In genomic region chr9:125621170-125621569, GRCh38 we compare ENCODE assay signal across 10 cellular contexts.
"Had no signal": no experiment of that assay in that cellular context is flagged by ENCODE, and none has a peak within 500 bp of the region (broad histone marks: within the 10 kb centered on the region; RNA-seq: fewer than 3 reads in every experiment).

No MANE protein-coding gene starts in this region.

- H3K4me2 ChIP-seq: GM23338 had no signal

- H3K9me3 Mint-ChIP-seq: HFFc6 had no signal

- H2AFZ ChIP-seq: GM23248, GM23338 had no signal

- ATAC-seq: GM23338, HCT116 had no signal

- FAIRE-seq: H1 had no signal

- DNase-seq: GM23248, GOT3, H7, H9, HCEC 1CT, HFFc6 had no signal

- H3K36me3 ChIP-seq: HAP-1 had no signal

- H3K4me3 ChIP-seq: GM23248, GM23338, HAP-1 had no signal

- H3K4me3 Mint-ChIP-seq: GM23338, H9, HFFc6 had no signal

- H3K9me3 ChIP-seq: HAP-1 had no signal

- H3K9ac ChIP-seq: GM23248 had no signal

- H3K27ac ChIP-seq: GM23248 had no signal

- H3K27ac Mint-ChIP-seq: GM23338, H9 had no signal

- H3K4me1 Mint-ChIP-seq: GM23338, H9 had no signal
